ENCODE assay signal across 15 cellular contexts in the genomic region with DNA sequence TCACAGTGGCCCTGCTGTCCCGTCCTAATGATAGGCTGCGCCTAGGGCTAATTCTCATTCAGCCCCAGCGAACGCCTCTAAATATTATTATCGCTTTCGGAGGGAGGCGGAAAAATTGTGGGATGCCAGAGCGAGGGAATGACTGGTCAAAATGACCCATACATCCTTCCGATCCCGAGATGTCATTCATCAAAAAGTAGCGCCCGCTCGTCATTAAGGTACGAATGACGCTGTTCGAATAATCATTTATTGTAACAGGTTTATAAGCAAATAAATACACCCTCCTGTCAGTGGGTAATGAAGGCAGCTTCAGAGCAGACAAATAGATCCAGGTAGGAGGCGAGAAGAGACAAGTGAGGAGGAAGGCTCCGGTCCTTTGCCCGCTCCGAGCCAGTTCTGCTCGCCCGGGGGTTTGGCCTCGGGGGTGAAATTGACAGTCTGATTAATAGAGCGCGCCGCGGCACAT. TPM values are rescaled to one million over a fixed set of nuclear protein-coding genes. Genes with fewer than 3 reads are reported as not detected.
A peak's percentile ranks its signal among the peaks of the same experiment; 100 is the strongest.
DNase-seq lines count a peak whose midpoint lies in the region; TF ChIP-seq lines count a peak whose summit lies in the region.
"Had no signal": no experiment of that assay in that cellular context is flagged by ENCODE, and none has a peak within 500 bp of the region (broad histone marks: within the 10 kb centered on the region; RNA-seq: fewer than 3 reads in every experiment).

EVX2 (minus strand) TSS at position 167 of the 466 bp plus-strand sequence. CDS start 186 bp downstream, outside the sequence.

- H3K4me3 ChIP-seq in BLaER1 (0 out of 2 replicates have a peak within 1 kb of the TSS, but pooled peaks have one; percentile 38), tibial nerve (no peak within 1 kb of the TSS)
- H3K4me3 ChIP-seq: stomach had no signal

- 12 to 13% methylated on average over 27 of the region's 27 CpGs for WGBS in tibial nerve, 2 donors

- peak within 1 kb of the TSS; percentile 30 for H3K4me3 Mint-ChIP-seq in activated naive CD8-positive, alpha-beta T cell
- H3K4me3 Mint-ChIP-seq in nephron progenitor cell = peak within 1 kb of the TSS; percentile 45

- peaks cover 100% of the 10 kb centered on the region for H3K27me3 ChIP-seq in BLaER1
- H3K27me3 ChIP-seq in tibial nerve = peaks cover 24 to 97% of the 10 kb centered on the region in 2 donors

- no peak within 1 kb of the TSS for H3K9ac ChIP-seq in BLaER1

- in situ Hi-C loops in GM13976 (cut with MboI; ENCODE audit: low sequenced_read_pairs, unreplicated experiment) = loop anchor here (25.0 kb wide), 1 partner anchor 722 kb away; no protein-coding TSS in a partner anchor

- no peak within 1 kb of the TSS for H3K4me2 ChIP-seq in BLaER1

- no peak for TF ChIP-seq POLR2A in tibial nerve (IDR thresholded peaks at IDR 0.05)

- peaks cover 11% of the 10 kb centered on the region for H3K36me3 Mint-ChIP-seq in activated naive CD8-positive, alpha-beta T cell
- no peaks in the 10 kb centered on the region for H3K36me3 Mint-ChIP-seq in nephron progenitor cell (ENCODE audit: low read depth)

- H3K27me3 Mint-ChIP-seq in activated naive CD8-positive, alpha-beta T cell = peaks cover 46% of the 10 kb centered on the region
- peaks cover 99% of the 10 kb centered on the region for H3K27me3 Mint-ChIP-seq in nephron progenitor cell (ENCODE audit: low read depth, poor library complexity)

- DNase-seq in GM13976 (ENCODE audit: low spot score) (peak; percentile 24), nephron progenitor cell (no peak), mucosa of gallbladder (ENCODE audit: low spot score) (no peak), tibial nerve (ENCODE audit: low spot score in 2 of 2) (no peak), HuH-7.5 (ENCODE audit: low spot score) (no peak), GM10266 (ENCODE audit: extremely low spot score) (no peak)
- DNase-seq: activated CD8-positive, alpha-beta memory T cell treated with anti-CD3 and anti-CD28 coated beads, Interleukin-2, amount 50 U/mL, for 48 hours; NCI-H226; stimulated activated CD4-positive, alpha-beta T cell treated with anti-CD3 and anti-CD28 coated beads, Interleukin-4, amount 100 ng/mL, for 24 hours; stomach; T-helper 9 cell had no signal

- peaks cover 83% of the 10 kb centered on the region for H4K20me1 ChIP-seq in BLaER1

- H3K36me3 ChIP-seq in BLaER1 = no peaks in the 10 kb centered on the region
- no peaks in the 10 kb centered on the region for H3K36me3 ChIP-seq in tibial nerve
- H3K36me3 ChIP-seq: stomach had no signal

- TF ChIP-seq CTCF in GM13976 (IDR thresholded peaks at IDR 0.05; ENCODE audit: borderline replicate concordance, control extremely low read depth, extremely low read depth, insufficient read depth, missing control alignments) (no peak), nephron progenitor cell (IDR thresholded peaks at IDR 0.05) (no peak), tibial nerve (IDR thresholded peaks at IDR 0.05) (no peak), GM10266 (IDR thresholded peaks at IDR 0.05; ENCODE audit: control insufficient read depth, insufficient read depth, low read depth, missing control alignments) (no peak)

- peaks cover 21% of the 10 kb centered on the region for H3K4me1 Mint-ChIP-seq in activated naive CD8-positive, alpha-beta T cell (ENCODE audit: low read depth)
- H3K4me1 Mint-ChIP-seq in nephron progenitor cell = peaks cover 31% of the 10 kb centered on the region

- H3K27ac ChIP-seq in BLaER1 = no peak within 1 kb of the TSS
- H3K27ac ChIP-seq in tibial nerve = no peak within 1 kb of the TSS
- H3K27ac ChIP-seq: stomach had no signal

- H3K9me3 ChIP-seq in BLaER1 = peaks cover 76% of the 10 kb centered on the region
- no peaks in the 10 kb centered on the region for H3K9me3 ChIP-seq in tibial nerve

- no peak for TF ChIP-seq EP300 in tibial nerve (IDR thresholded peaks at IDR 0.05)

- 0 out of 2 replicates have a peak, but pooled peaks cover 7% of the 10 kb centered on the region for H3K4me1 ChIP-seq in BLaER1
- H3K4me1 ChIP-seq in tibial nerve = peaks cover 0 to 76% (median 19%) of the 10 kb centered on the region in 4 donors

- H3K27ac Mint-ChIP-seq in activated naive CD8-positive, alpha-beta T cell = peak within 1 kb of the TSS; percentile 78
- no peak within 1 kb of the TSS for H3K27ac Mint-ChIP-seq in nephron progenitor cell

- H3K9me3 Mint-ChIP-seq in activated naive CD8-positive, alpha-beta T cell (ENCODE audit: low read depth) = peaks cover under 1% of the 10 kb centered on the region
- H3K9me3 Mint-ChIP-seq in nephron progenitor cell = peaks cover 17% of the 10 kb centered on the region

RNA-seq across cellular contexts. Expression of gene EVX2, which starts in this region (rescaled TPM):
- total RNA-seq in mucosa of gallbladder (not detected), tibial nerve (not detected)
- total RNA-seq: lower leg skin, posterior vena cava, stomach had no signal
